ENCODE assay signal across 8 cellular contexts in the genomic region with DNA sequence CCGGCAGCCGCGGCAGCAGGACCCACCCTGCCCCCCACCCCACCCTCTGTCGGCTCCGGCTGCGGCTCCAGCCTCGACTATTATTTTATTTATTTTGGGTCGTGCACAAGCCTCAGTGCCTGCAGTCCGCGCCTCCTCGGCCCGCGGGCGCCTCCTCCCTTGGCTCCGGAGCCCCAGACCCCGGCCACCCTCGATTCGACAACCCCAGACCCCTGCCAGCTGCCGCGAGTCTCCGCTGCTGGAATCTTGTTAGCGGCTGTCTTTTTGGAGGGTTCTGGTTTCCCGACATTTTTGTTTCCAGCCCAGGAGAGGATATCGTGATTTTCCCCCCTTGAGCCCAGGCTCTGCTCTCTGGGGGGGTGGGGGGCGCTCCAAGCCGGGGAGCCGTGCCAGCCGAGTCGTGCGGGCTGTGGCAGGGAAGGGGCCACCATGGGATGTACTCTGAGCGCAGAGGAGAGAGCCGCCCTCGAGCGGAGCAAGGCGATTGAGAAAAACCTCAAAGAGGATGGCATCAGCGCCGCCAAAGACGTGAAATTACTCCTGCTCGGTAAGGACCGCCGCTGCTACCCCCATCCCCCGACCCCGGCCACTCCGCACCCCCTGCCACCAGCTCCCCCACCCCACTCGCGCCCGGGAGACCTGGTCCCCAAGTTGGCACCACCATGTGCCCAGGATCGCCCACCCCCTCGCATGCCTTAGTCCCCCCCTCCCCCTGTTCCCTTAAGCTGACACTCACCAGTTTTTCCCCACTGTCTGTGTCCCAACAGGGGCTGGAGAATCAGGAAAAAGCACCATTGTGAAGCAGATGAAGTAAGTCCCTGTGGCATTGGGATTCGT. TPM values are rescaled to one million over a fixed set of nuclear protein-coding genes. Genes with fewer than 3 reads are reported as not detected.
DNase-seq lines count a peak whose midpoint lies in the region; ATAC-seq and TF ChIP-seq lines count a peak whose summit lies in the region.

No MANE protein-coding gene starts in this region.

- no peaks in the 10 kb centered on the region for H3K36me3 Mint-ChIP-seq in nephron (ENCODE audit: low read depth)

- no peak overlapping the region for H3K9ac ChIP-seq in colonic mucosa (ENCODE audit: low read depth in 2 of 2, low read length in 2 of 2)

- intact Hi-C loops in colonic mucosa (cut with DNase I) = no loop called here

- H3K27me3 Mint-ChIP-seq in nephron (ENCODE audit: low read depth) = peaks cover 76% of the 10 kb centered on the region

- TF ChIP-seq CTCF in AG04450 (IDR thresholded peaks at IDR 0.05; ENCODE audit: low read depth, low read length) (no peak), colonic mucosa (IDR thresholded peaks at IDR 0.05) (no peak), nephron (IDR thresholded peaks at IDR 0.05; ENCODE audit: unreplicated experiment in 3 of 3) (no peak)

- peak overlapping the region; percentile 56; the same call in 1 of the 2 replicates for H3K4me3 ChIP-seq in AG04450 (ENCODE audit: low read depth, low read length)
- peak overlapping the region; percentile 57 for H3K4me3 ChIP-seq in Jurkat, Clone E6-1 (ENCODE audit: low read length)
- peak overlapping the region; percentile 45 for H3K4me3 ChIP-seq in colonic mucosa

- H3K27ac Mint-ChIP-seq in nephron = no peak overlapping the region

- H3K27ac ChIP-seq in AG04450 (ENCODE audit: low read depth, low read length) (no peak overlapping the region), colonic mucosa (peak overlapping the region; percentile 55)

- H3K9me3 ChIP-seq in AG04450 (ENCODE audit: control insufficient read depth, insufficient read depth, low read length) = no peaks in the 10 kb centered on the region; the same call in 1 of the 2 replicates
- H3K9me3 ChIP-seq in colonic mucosa = no peaks in the 10 kb centered on the region

- H3K27me3 ChIP-seq in AG04450 (ENCODE audit: control insufficient read depth, insufficient read depth, low read length) = peaks cover 57% of the 10 kb centered on the region
- H3K27me3 ChIP-seq in colonic mucosa = peaks cover 39% of the 10 kb centered on the region

- CTCF ChIA-PET in AG04450 (lab: Charles Lee) = no interaction called here

- no peaks in the 10 kb centered on the region for H3K36me3 ChIP-seq in colonic mucosa

- POLR2A ChIA-PET in AG04450 (lab: Yijun Ruan, JAX) = interaction anchor here (0.7 kb wide), 1 partner anchor 92 kb away, joined by 3 read pairs; no protein-coding TSS in a partner anchor

- peak overlapping the region; percentile 80 to 91 (median 85) for H3K4me3 Mint-ChIP-seq in nephron

- DNase-seq in AG04450 (ENCODE audit: low read depth, low spot score) (no peak), colonic mucosa (no peak)
- no peak for DNase-seq in Jurkat, Clone E6-1 (ENCODE audit: low read depth, low spot score)

- no peaks in the 10 kb centered on the region for H3K9me3 Mint-ChIP-seq in nephron

- ATAC-seq in GM21576 (IDR thresholded peaks at IDR 0.05; ENCODE audit: unreplicated experiment) = no peak
- no peak for ATAC-seq in HG02870 (IDR thresholded peaks at IDR 0.05; ENCODE audit: unreplicated experiment)
- ATAC-seq in GM19351 (IDR thresholded peaks at IDR 0.05; ENCODE audit: unreplicated experiment) = no peak
- ATAC-seq in GM18861 (IDR thresholded peaks at IDR 0.05; ENCODE audit: unreplicated experiment) = no peak

- H3K4me1 Mint-ChIP-seq in nephron = peaks cover 23% of the 10 kb centered on the region

- H3K4me1 ChIP-seq in colonic mucosa = peaks cover 5% of the 10 kb centered on the region

RNA-seq across cellular contexts. Expression of a gene that starts 0.7 kb away (rescaled TPM):
- polyA plus RNA-seq in AG04450 (2011; rRNA removed) = 0.01 and 0.04 TPM in 2 replicates
- polyA minus RNA-seq in AG04450 (2011; rRNA and poly(A)+ RNA removed) = 0.22 and 0.41 TPM in 2 replicates
- polyA plus RNA-seq in Jurkat, Clone E6-1 (2012; ENCODE audit: insufficient read depth, insufficient read length) = 8.8 TPM
- 10 to 100 TPM in 1 of 2 donors, 1 to 10 TPM in 1; 1.7 to 10.8 TPM for total RNA-seq in colonic mucosa
